ENCODE assay signal across 17 cellular contexts in the genomic region with DNA sequence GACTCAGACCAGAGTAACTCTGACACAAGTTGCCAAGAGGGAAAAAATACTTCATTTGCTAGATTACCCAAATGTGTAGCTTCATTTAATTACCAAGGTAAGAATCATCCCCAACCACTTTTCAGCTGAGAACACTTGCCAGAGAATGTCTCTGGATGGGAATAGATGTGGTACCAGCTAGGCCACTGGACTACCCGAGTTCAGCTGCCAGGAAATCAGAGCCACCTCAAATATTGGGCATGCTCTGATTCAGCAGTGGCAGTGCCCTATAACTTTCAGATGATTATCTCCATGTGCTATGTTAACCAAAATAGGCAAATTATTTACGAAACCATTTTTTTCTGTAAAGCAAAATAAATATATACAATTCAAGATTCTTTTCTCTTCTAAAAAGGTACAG.
DNase-seq lines count a peak whose midpoint lies in the region; ATAC-seq, FAIRE-seq and TF ChIP-seq lines count a peak whose summit lies in the region.
"Had no signal": no experiment of that assay in that cellular context is flagged by ENCODE, and none has a peak within 500 bp of the region (broad histone marks: within the 10 kb centered on the region; RNA-seq: fewer than 3 reads in every experiment).

No MANE protein-coding gene starts in this region.

- no peak overlapping the region for H3K4me3 Mint-ChIP-seq in activated CD8-positive, alpha-beta T cell treated with anti-CD3 and anti-CD28 coated beads for 36 hours
- no peak overlapping the region for H3K4me3 Mint-ChIP-seq in activated CD8-positive, alpha-beta T cell treated with anti-CD3 and anti-CD28 coated beads, Interleukin-2, amount 10 ng/mL, durations not matched to agents 7 days and 5 days
- no peak overlapping the region for H3K4me3 Mint-ChIP-seq in natural killer cell treated with Interleukin-12 subunit alpha and Interleukin-12 subunit beta and Interleukin-15 and Interleukin-18, amount 100 ng/mL, for 72 hours

- H3K27ac ChIP-seq in H1 (ENCODE audit: low read depth, low read length): no peak overlapping the region

- FAIRE-seq in GM12891 (lab: Jason Lieb, UNC): no peak
- no peak for FAIRE-seq in H1 (lab: Jason Lieb, UNC)
- FAIRE-seq: GM12892, K562 had no signal

- H3K4me1 ChIP-seq in H1 (replicated peaks in 1 of 4; ENCODE audit: control insufficient read depth in 3 of 4, insufficient read depth in 4 of 4, low read length in 3 of 4): no peaks in the 10 kb centered on the region; a peak in 1 of 7 replicates

- H2BK120ac ChIP-seq in H1 (replicated peaks; ENCODE audit: low read depth, low read length): no peak overlapping the region

- H3K27me3 Mint-ChIP-seq in activated CD8-positive, alpha-beta T cell treated with anti-CD3 and anti-CD28 coated beads for 36 hours: no peaks in the 10 kb centered on the region
- H3K27me3 Mint-ChIP-seq in activated CD8-positive, alpha-beta T cell treated with anti-CD3 and anti-CD28 coated beads, Interleukin-2, amount 10 ng/mL, durations not matched to agents 7 days and 5 days (ENCODE audit: low read depth): no peaks in the 10 kb centered on the region
- H3K27me3 Mint-ChIP-seq in natural killer cell treated with Interleukin-12 subunit alpha and Interleukin-12 subunit beta and Interleukin-15 and Interleukin-18, amount 100 ng/mL, for 72 hours: no peaks in the 10 kb centered on the region

- WGBS in H1 (ENCODE audit: extremely low coverage in 1 of 2, insufficient coverage in 1 of 2, insufficient read length in 1 of 2, insufficient replicate concordance in 2 of 2, low coverage in 1 of 2, low lambda C conversion rate in 2 of 2, missing lambda C conversion rate in 1 of 2), 2 experiments: 90% methylated on average over 2 of the region's 2 CpGs; no CpG with 5 or more reads in 1 of the 2 experiments

- H3K9me3 Mint-ChIP-seq in activated CD8-positive, alpha-beta T cell treated with anti-CD3 and anti-CD28 coated beads for 36 hours: peaks cover 18% of the 10 kb centered on the region
- peaks cover 11% of the 10 kb centered on the region for H3K9me3 Mint-ChIP-seq in activated CD8-positive, alpha-beta T cell treated with anti-CD3 and anti-CD28 coated beads, Interleukin-2, amount 10 ng/mL, durations not matched to agents 7 days and 5 days (ENCODE audit: insufficient read depth)
- peaks cover 12% of the 10 kb centered on the region for H3K9me3 Mint-ChIP-seq in natural killer cell treated with Interleukin-12 subunit alpha and Interleukin-12 subunit beta and Interleukin-15 and Interleukin-18, amount 100 ng/mL, for 72 hours

- no peak for TF ChIP-seq EP300 in H1 (IDR thresholded peaks at IDR 0.05; ENCODE audit: borderline replicate concordance in 1 of 2, low read depth in 2 of 2, low read length in 2 of 2)

- H3K36me3 ChIP-seq in H1 (ENCODE audit: control insufficient read depth in 2 of 4, insufficient read depth in 4 of 4, low read length in 3 of 4): peaks cover 3 to 30% (median 21%) of the 10 kb centered on the region in 4 experiments; a peak in 7 of 8 replicates

- no peak for DNase-seq in activated CD8-positive, alpha-beta T cell treated with anti-CD3 and anti-CD28 coated beads for 36 hours
- no peak for DNase-seq in activated CD8-positive, alpha-beta T cell treated with anti-CD3 and anti-CD28 coated beads, Interleukin-2, amount 10 ng/mL, durations not matched to agents 7 days and 5 days
- no peak for DNase-seq in GM12891 (ENCODE audit: insufficient read length, low spot score)
- no peak for DNase-seq in H1 (ENCODE audit: low read depth in 1 of 2, low spot score in 2 of 2)
- no peak for DNase-seq in natural killer cell treated with Interleukin-12 subunit alpha and Interleukin-12 subunit beta and Interleukin-15 and Interleukin-18, amount 100 ng/mL, for 72 hours (ENCODE audit: low spot score)
- no peak for DNase-seq in ecto neural progenitor cell (ENCODE audit: low spot score)
- no peak for DNase-seq in AG08396 (ENCODE audit: low spot score)
- DNase-seq in 8988T: no peak
- DNase-seq: C1 segment of cervical spinal cord, DMS 273 treated with DMSO at 0.1 percent for 48 hours, GDM1, NCI-H1092, NCI-H2081 treated with DMSO at 0.1 percent for 48 hours, NCI-H524 had no signal

- no peak overlapping the region for H2AFZ ChIP-seq in H1 (ENCODE audit: low read length)

- no peaks in the 10 kb centered on the region for H3K79me2 ChIP-seq in H1 (ENCODE audit: control insufficient read depth in 1 of 2, insufficient read depth in 2 of 2, low read length in 2 of 2)

- CTCF ChIA-PET in activated CD8-positive, alpha-beta T cell treated with anti-CD3 and anti-CD28 coated beads for 36 hours (lab: Charles Lee): no interaction called here
- CTCF ChIA-PET in activated CD8-positive, alpha-beta T cell treated with anti-CD3 and anti-CD28 coated beads, Interleukin-2, amount 10 ng/mL, durations not matched to agents 7 days and 5 days (lab: Charles Lee): no interaction called here
- CTCF ChIA-PET in H1 (lab: Charles Lee; ENCODE audit: partially characterized antibody): interaction anchor here (1.2 kb wide), 1 partner anchor 197 kb away, joined by 3 read pairs; no protein-coding TSS in a partner anchor

- H3K23me2 ChIP-seq in H1 (ENCODE audit: low read depth, low read length): no peaks in the 10 kb centered on the region

- no peak overlapping the region for H3K14ac ChIP-seq in H1 (ENCODE audit: insufficient read length)

- peak overlapping the region; percentile 18 for H3K27ac Mint-ChIP-seq in activated CD8-positive, alpha-beta T cell treated with anti-CD3 and anti-CD28 coated beads for 36 hours
- no peak overlapping the region for H3K27ac Mint-ChIP-seq in activated CD8-positive, alpha-beta T cell treated with anti-CD3 and anti-CD28 coated beads, Interleukin-2, amount 10 ng/mL, durations not matched to agents 7 days and 5 days
- H3K27ac Mint-ChIP-seq in natural killer cell treated with Interleukin-12 subunit alpha and Interleukin-12 subunit beta and Interleukin-15 and Interleukin-18, amount 100 ng/mL, for 72 hours: peak overlapping the region; percentile 31 to 81

- TF ChIP-seq CTCF in activated CD8-positive, alpha-beta T cell treated with anti-CD3 and anti-CD28 coated beads for 36 hours (IDR thresholded peaks at IDR 0.05): no peak
- TF ChIP-seq CTCF in H1 (IDR thresholded peaks at IDR 0.05; ENCODE audit: control extremely low read depth in 1 of 3, insufficient read depth in 1 of 3, low read depth in 1 of 3, low read length in 3 of 3): no peak

- no peak overlapping the region for H2BK20ac ChIP-seq in H1 (ENCODE audit: low read length)

- TF ChIP-seq RAD21 in H1 (IDR thresholded peaks at IDR 0.05 in 1 of 2, conservative IDR thresholded peaks at IDR 0.05 in 1 of 2; ENCODE audit: low read depth in 2 of 2, low read length in 2 of 2): no peak

- no peak for ATAC-seq in activated CD8-positive, alpha-beta T cell treated with anti-CD3 and anti-CD28 coated beads for 36 hours
- ATAC-seq in activated CD8-positive, alpha-beta T cell treated with anti-CD3 and anti-CD28 coated beads, Interleukin-2, amount 10 ng/mL, durations not matched to agents 7 days and 5 days: no peak
- ATAC-seq in natural killer cell treated with Interleukin-12 subunit alpha and Interleukin-12 subunit beta and Interleukin-15 and Interleukin-18, amount 100 ng/mL, for 72 hours: no peak
- ATAC-seq: Panc1 had no signal

- no peak overlapping the region for H3K9ac ChIP-seq in H1 (replicated peaks in 1 of 4; ENCODE audit: extremely low read depth in 1 of 4, low read depth in 3 of 4, low read length in 3 of 4)

- H3K9me3 ChIP-seq in H1 (ENCODE audit: insufficient read depth in 2 of 2, low read depth in 1 of 2, low read length in 1 of 2): peaks cover 4 to 13% of the 10 kb centered on the region in 2 experiments; a peak in 3 of 4 replicates

- TF ChIP-seq POLR2A in GM12891 (IDR thresholded peaks at IDR 0.05; ENCODE audit: low read depth, low read length) (no peak; the same call in 1 of the 2 replicates), H1 (IDR thresholded peaks at IDR 0.05; ENCODE audit: control extremely low read depth in 1 of 2, low read depth in 2 of 2, low read length in 2 of 2) (no peak)

- no peak overlapping the region for H2AK5ac ChIP-seq in H1 (ENCODE audit: low read depth, low read length)

- H4K8ac ChIP-seq in H1 (ENCODE audit: extremely low read depth, insufficient read depth, low read length): no peak overlapping the region

- H2BK5ac ChIP-seq in H1 (ENCODE audit: low read depth, low read length): no peak overlapping the region

- POLR2A ChIA-PET in activated CD8-positive, alpha-beta T cell treated with anti-CD3 and anti-CD28 coated beads for 36 hours (lab: Charles Lee): interaction anchor here (0.9 to 2.7 kb wide), 4 partner anchors 12 to 82 kb away, joined by 3 to 8 read pairs (median 5); no protein-coding TSS in a partner anchor
- POLR2A ChIA-PET in activated CD8-positive, alpha-beta T cell treated with anti-CD3 and anti-CD28 coated beads, Interleukin-2, amount 10 ng/mL, durations not matched to agents 7 days and 5 days (lab: Charles Lee): no interaction called here
- POLR2A ChIA-PET in H1 (lab: Charles Lee; ENCODE audit: partially characterized antibody): interaction anchor here (0.6 to 0.9 kb wide), 3 partner anchors 8 to 81 kb away, joined by 3 read pairs; a partner anchor contains a TSS

- H3K56ac ChIP-seq in H1 (replicated peaks; ENCODE audit: insufficient read length, low read depth, low read length): no peak overlapping the region

- H2BK15ac ChIP-seq in H1 (ENCODE audit: low read length): no peak overlapping the region

- no peak overlapping the region for H3K4me2 ChIP-seq in H1 (ENCODE audit: insufficient read depth in 1 of 2, low read depth in 2 of 2, low read length in 2 of 2)

- no peak overlapping the region for H3K23ac ChIP-seq in H1 (ENCODE audit: insufficient read length)

- intact Hi-C loops in activated CD8-positive, alpha-beta T cell treated with anti-CD3 and anti-CD28 coated beads for 36 hours (cut with micrococcal nuclease): no loop called here

- no peak overlapping the region for H3K4me3 ChIP-seq in H1 (ENCODE audit: extremely low read depth in 1 of 4, insufficient read depth in 2 of 4, low read depth in 3 of 4, low read length in 4 of 4)
- H3K4me3 ChIP-seq: K562 had no signal

- H3K4ac ChIP-seq in H1 (replicated peaks; ENCODE audit: insufficient read length, low read depth, low read length): no peak overlapping the region

- no peak overlapping the region for H3K18ac ChIP-seq in H1 (ENCODE audit: extremely low read depth, low read length)

- peaks cover 24% of the 10 kb centered on the region for H3K4me1 Mint-ChIP-seq in activated CD8-positive, alpha-beta T cell treated with anti-CD3 and anti-CD28 coated beads for 36 hours (ENCODE audit: low read depth)
- peaks cover 9% of the 10 kb centered on the region for H3K4me1 Mint-ChIP-seq in activated CD8-positive, alpha-beta T cell treated with anti-CD3 and anti-CD28 coated beads, Interleukin-2, amount 10 ng/mL, durations not matched to agents 7 days and 5 days (ENCODE audit: low read depth)
- H3K4me1 Mint-ChIP-seq in natural killer cell treated with Interleukin-12 subunit alpha and Interleukin-12 subunit beta and Interleukin-15 and Interleukin-18, amount 100 ng/mL, for 72 hours (ENCODE audit: low read depth in 2 of 2): peaks cover 14 to 34% of the 10 kb centered on the region in 2 donors

- H4K20me1 ChIP-seq in H1 (replicated peaks in 1 of 2; ENCODE audit: control insufficient read depth in 1 of 2, insufficient read depth in 2 of 2, low read length in 2 of 2): peaks cover 0 to 2% of the 10 kb centered on the region in 2 experiments

- peaks cover 71% of the 10 kb centered on the region for H3K36me3 Mint-ChIP-seq in activated CD8-positive, alpha-beta T cell treated with anti-CD3 and anti-CD28 coated beads for 36 hours (ENCODE audit: low read depth)
- H3K36me3 Mint-ChIP-seq in activated CD8-positive, alpha-beta T cell treated with anti-CD3 and anti-CD28 coated beads, Interleukin-2, amount 10 ng/mL, durations not matched to agents 7 days and 5 days (ENCODE audit: low read depth): peaks cover 85% of the 10 kb centered on the region
- peaks cover 29% of the 10 kb centered on the region for H3K36me3 Mint-ChIP-seq in natural killer cell treated with Interleukin-12 subunit alpha and Interleukin-12 subunit beta and Interleukin-15 and Interleukin-18, amount 100 ng/mL, for 72 hours

- H3K27me3 ChIP-seq in H1 (replicated peaks in 1 of 4; ENCODE audit: control insufficient read depth in 3 of 4, extremely low read depth in 1 of 4, insufficient read depth in 3 of 4, low read length in 3 of 4): no peaks in the 10 kb centered on the region

- no peak overlapping the region for H4K5ac ChIP-seq in H1 (ENCODE audit: insufficient read length, low read depth, low read length)

- H3K79me1 ChIP-seq in H1 (ENCODE audit: low read depth, low read length): no peaks in the 10 kb centered on the region; the same call in 1 of the 2 replicates

- no peak overlapping the region for H2BK12ac ChIP-seq in H1 (ENCODE audit: low read depth, low read length)

- no peak overlapping the region for H4K91ac ChIP-seq in H1 (replicated peaks; ENCODE audit: insufficient read length, low read length)
